8 cellular contexts compared by ENCODE assay signal in genomic region chr2:109128048-109128465, GRCh38. TPM values are rescaled to one million over a fixed set of nuclear protein-coding genes. Genes with fewer than 3 reads are reported as not detected.
A peak's percentile ranks its signal among the peaks of the same experiment; 100 is the strongest.
DNase-seq lines count a peak whose midpoint lies in the region; ATAC-seq, FAIRE-seq and TF ChIP-seq lines count a peak whose summit lies in the region.

No MANE protein-coding gene starts in this region.

- no peak for TF ChIP-seq POLR2A in GM12892 (IDR thresholded peaks at IDR 0.05; ENCODE audit: low read depth, low read length)

- peaks cover 37 to 62% of the 10 kb centered on the region in 2 donors for H3K27me3 Mint-ChIP-seq in natural killer cell treated with Interleukin-12 subunit alpha and Interleukin-12 subunit beta and Interleukin-15 and Interleukin-18, amount 100 ng/mL, for 72 hours

- peak; percentile 84 for TF ChIP-seq CTCF in fibroblast of villous mesenchyme (IDR thresholded peaks at IDR 0.05; ENCODE audit: insufficient read depth, low read depth, low read length)

- no peak overlapping the region for H3K27ac Mint-ChIP-seq in natural killer cell treated with Interleukin-12 subunit alpha and Interleukin-12 subunit beta and Interleukin-15 and Interleukin-18, amount 100 ng/mL, for 72 hours

- H3K36me3 Mint-ChIP-seq in natural killer cell treated with Interleukin-12 subunit alpha and Interleukin-12 subunit beta and Interleukin-15 and Interleukin-18, amount 100 ng/mL, for 72 hours = no peaks in the 10 kb centered on the region

- FAIRE-seq in GM12892 (lab: Jason Lieb, UNC) = peak; percentile 86

- peak overlapping the region; percentile 52 for H3K4me3 Mint-ChIP-seq in natural killer cell treated with Interleukin-12 subunit alpha and Interleukin-12 subunit beta and Interleukin-15 and Interleukin-18, amount 100 ng/mL, for 72 hours

- H3K9me3 Mint-ChIP-seq in natural killer cell treated with Interleukin-12 subunit alpha and Interleukin-12 subunit beta and Interleukin-15 and Interleukin-18, amount 100 ng/mL, for 72 hours = no peaks in the 10 kb centered on the region

- DNase-seq in GM12892 (ENCODE audit: insufficient read length) (peak; percentile 68), RPMI7951 (ENCODE audit: low read depth) (peak; percentile 83), fibroblast of villous mesenchyme (ENCODE audit: low read depth) (peak; percentile 94)
- peak; percentile 65 for DNase-seq in Jurkat, Clone E6-1 (ENCODE audit: low read depth, low spot score)
- peak; percentile 82 for DNase-seq in activated effector memory CD4-positive, alpha-beta T cell treated with anti-CD3 and anti-CD28 coated beads, Interleukin-2, amount 50 U/mL, for 16 hours
- DNase-seq in natural killer cell treated with Interleukin-12 subunit alpha and Interleukin-12 subunit beta and Interleukin-15 and Interleukin-18, amount 100 ng/mL, for 72 hours (ENCODE audit: low spot score) = peak; percentile 61
- DNase-seq in stimulated activated naive CD4-positive, alpha-beta T cell (lab: John Stamatoyannopoulos, UW) = peak; percentile 26 to 77 (median 54)

- peak; percentile 34 to 69 for ATAC-seq in natural killer cell treated with Interleukin-12 subunit alpha and Interleukin-12 subunit beta and Interleukin-15 and Interleukin-18, amount 100 ng/mL, for 72 hours
- ATAC-seq in GM21360 (IDR thresholded peaks at IDR 0.05; ENCODE audit: unreplicated experiment) = no peak

- H3K4me3 ChIP-seq in Jurkat, Clone E6-1 (ENCODE audit: low read length) = peak overlapping the region; percentile 62
- H3K4me3 ChIP-seq in fibroblast of villous mesenchyme (ENCODE audit: low read depth, low read length) = peak overlapping the region; percentile 88

- peaks cover 5 to 11% of the 10 kb centered on the region in 2 donors for H3K4me1 Mint-ChIP-seq in natural killer cell treated with Interleukin-12 subunit alpha and Interleukin-12 subunit beta and Interleukin-15 and Interleukin-18, amount 100 ng/mL, for 72 hours (ENCODE audit: low read depth in 2 of 2)

RNA-seq across cellular contexts. Expression of gene SH3RF3, which starts 0.9 kb away (rescaled TPM):
- polyA plus RNA-seq in GM12892 (2012; ENCODE audit: missing spikeins) = 0.45 TPM
- polyA plus RNA-seq in Jurkat, Clone E6-1 (2012; ENCODE audit: insufficient read depth, insufficient read length) = 1.2 TPM
- 4.3 and 4.6 TPM in 2 replicates for total RNA-seq in RPMI7951 (2014; rRNA removed; shearing (Covaris generic))
- total RNA-seq in fibroblast of villous mesenchyme = 11.9 and 13.4 TPM in 2 replicates
- under 1 TPM in 1 of 2 donors, not detected in 1; 0.05 TPM for total RNA-seq in natural killer cell treated with Interleukin-12 subunit alpha and Interleukin-12 subunit beta and Interleukin-15 and Interleukin-18, amount 100 ng/mL, for 72 hours
